In genomic region chr5:107874810-107875209, GRCh38 we compare ENCODE assay signal across 20 cellular contexts.
DNase-seq lines count a peak whose midpoint lies in the region; ATAC-seq and TF ChIP-seq lines count a peak whose summit lies in the region.
"Had no signal": no experiment of that assay in that cellular context is flagged by ENCODE, and none has a peak within 500 bp of the region (broad histone marks: within the 10 kb centered on the region; RNA-seq: fewer than 3 reads in every experiment).

No MANE protein-coding gene starts in this region.

- DNase-seq in A172 (ENCODE audit: low spot score), result peak; percentile 38
- DNase-seq in EL, result peak; percentile 32
- DNase-seq in NCI-H69 (lab: John Stamatoyannopoulos, UW), result peak; percentile 47
- DNase-seq in fibroblast of mammary gland (ENCODE audit: low read depth), result peak; percentile 45
- no peak for DNase-seq in activated CD4-positive, alpha-beta memory T cell treated with anti-CD3 and anti-CD28 coated beads, Interleukin-2, amount 10 ng/mL, durations not matched to agents 7 days and 5 days
- DNase-seq in CD8-positive, alpha-beta T cell, result no peak
- DNase-seq in T-helper 2 cell, result no peak
- DNase-seq: AML-193; dorsolateral prefrontal cortex; Kasumi-1; left colon; NCI-H510A treated with DMSO at 0.1 percent for 48 hours; stimulated activated CD4-positive, alpha-beta T cell treated with anti-CD3 and anti-CD28 coated beads, Interleukin-4, amount 100 ng/mL, for 1 hour; T-helper 9 cell; thyroid gland had no signal

- H3K36me3 Mint-ChIP-seq in activated CD4-positive, alpha-beta memory T cell treated with anti-CD3 and anti-CD28 coated beads, Interleukin-2, amount 10 ng/mL, durations not matched to agents 7 days and 5 days (ENCODE audit: low read depth), result no peaks in the 10 kb centered on the region
- H3K36me3 Mint-ChIP-seq in CD8-positive, alpha-beta T cell, result peaks cover 24% of the 10 kb centered on the region

- intact Hi-C loops in CD8-positive, alpha-beta T cell (cut with DNase I, micrococcal nuclease), result no loop called here

- no peaks in the 10 kb centered on the region for H3K27me3 ChIP-seq in CD8-positive, alpha-beta T cell (ENCODE audit: insufficient read depth, low read length)
- H3K27me3 ChIP-seq: dorsolateral prefrontal cortex, esophagus muscularis mucosa, hepatocyte, SJSA1, thyroid gland had no signal

- no peak overlapping the region for H3K27ac Mint-ChIP-seq in activated CD4-positive, alpha-beta memory T cell treated with anti-CD3 and anti-CD28 coated beads, Interleukin-2, amount 10 ng/mL, durations not matched to agents 7 days and 5 days
- no peak overlapping the region for H3K27ac Mint-ChIP-seq in CD8-positive, alpha-beta T cell
- H3K27ac Mint-ChIP-seq: activated naive CD4-positive, alpha-beta T cell treated with anti-CD3 and anti-CD28 coated beads, Interleukin-2, amount 50 U/mL, for 24 hours had no signal

- H3K27me3 Mint-ChIP-seq in activated CD4-positive, alpha-beta memory T cell treated with anti-CD3 and anti-CD28 coated beads, Interleukin-2, amount 10 ng/mL, durations not matched to agents 7 days and 5 days, result no peaks in the 10 kb centered on the region
- H3K27me3 Mint-ChIP-seq in CD8-positive, alpha-beta T cell (ENCODE audit: low read depth), result no peaks in the 10 kb centered on the region
- H3K27me3 Mint-ChIP-seq: activated naive CD4-positive, alpha-beta T cell treated with anti-CD3 and anti-CD28 coated beads, Interleukin-2, amount 50 U/mL, for 24 hours had no signal

- no peaks in the 10 kb centered on the region for H3K9me3 ChIP-seq in CD8-positive, alpha-beta T cell (ENCODE audit: low read length)
- H3K9me3 ChIP-seq: esophagus muscularis mucosa, SJSA1, thyroid gland had no signal

- no peaks in the 10 kb centered on the region for H3K9me3 Mint-ChIP-seq in activated CD4-positive, alpha-beta memory T cell treated with anti-CD3 and anti-CD28 coated beads, Interleukin-2, amount 10 ng/mL, durations not matched to agents 7 days and 5 days
- H3K9me3 Mint-ChIP-seq in CD8-positive, alpha-beta T cell, result no peaks in the 10 kb centered on the region
- H3K9me3 Mint-ChIP-seq: activated naive CD4-positive, alpha-beta T cell treated with anti-CD3 and anti-CD28 coated beads, Interleukin-2, amount 50 U/mL, for 24 hours had no signal

- no peaks in the 10 kb centered on the region for H3K4me1 ChIP-seq in CD8-positive, alpha-beta T cell (ENCODE audit: insufficient read depth, low read length)
- H3K4me1 ChIP-seq: esophagus muscularis mucosa had no signal

- TF ChIP-seq CTCF in fibroblast of mammary gland (conservative IDR thresholded peaks at IDR 0.05; ENCODE audit: control insufficient read depth, insufficient read depth, low read depth, low read length), result no peak
- no peak for TF ChIP-seq CTCF in CD8-positive, alpha-beta T cell (IDR thresholded peaks at IDR 0.05)

- CTCF ChIA-PET in activated CD4-positive, alpha-beta memory T cell treated with anti-CD3 and anti-CD28 coated beads, Interleukin-2, amount 10 ng/mL, durations not matched to agents 7 days and 5 days (lab: Charles Lee), result no interaction called here
- CTCF ChIA-PET in CD8-positive, alpha-beta T cell (lab: Charles Lee), result no interaction called here

- no peak for ATAC-seq in HG02884 (IDR thresholded peaks at IDR 0.05; ENCODE audit: unreplicated experiment)
- ATAC-seq in CD8-positive, alpha-beta T cell, result no peak
- ATAC-seq: left colon had no signal

- H3K4me3 ChIP-seq in fibroblast of mammary gland (ENCODE audit: control insufficient read depth, low read depth, low read length), result no peak overlapping the region
- H3K4me3 ChIP-seq in CD8-positive, alpha-beta T cell (ENCODE audit: low read depth, low read length), result no peak overlapping the region
- H3K4me3 ChIP-seq: dorsolateral prefrontal cortex, esophagus muscularis mucosa, hepatocyte, SJSA1, thyroid gland had no signal

- no peak overlapping the region for H3K4me3 Mint-ChIP-seq in activated CD4-positive, alpha-beta memory T cell treated with anti-CD3 and anti-CD28 coated beads, Interleukin-2, amount 10 ng/mL, durations not matched to agents 7 days and 5 days
- no peak overlapping the region for H3K4me3 Mint-ChIP-seq in CD8-positive, alpha-beta T cell
- H3K4me3 Mint-ChIP-seq: activated naive CD4-positive, alpha-beta T cell treated with anti-CD3 and anti-CD28 coated beads, Interleukin-2, amount 50 U/mL, for 24 hours had no signal

- H3K27ac ChIP-seq in CD8-positive, alpha-beta T cell (ENCODE audit: low read depth, low read length), result no peak overlapping the region
- H3K27ac ChIP-seq: esophagus muscularis mucosa, hepatocyte, thyroid gland had no signal

- no peaks in the 10 kb centered on the region for H3K36me3 ChIP-seq in CD8-positive, alpha-beta T cell (ENCODE audit: insufficient read depth, low read length)
- H3K36me3 ChIP-seq: SJSA1, thyroid gland had no signal

- POLR2A ChIA-PET in activated CD4-positive, alpha-beta memory T cell treated with anti-CD3 and anti-CD28 coated beads, Interleukin-2, amount 10 ng/mL, durations not matched to agents 7 days and 5 days (lab: Charles Lee), result no interaction called here
- POLR2A ChIA-PET in CD8-positive, alpha-beta T cell (lab: Charles Lee), result no interaction called here

- no peaks in the 10 kb centered on the region for H3K4me1 Mint-ChIP-seq in activated CD4-positive, alpha-beta memory T cell treated with anti-CD3 and anti-CD28 coated beads, Interleukin-2, amount 10 ng/mL, durations not matched to agents 7 days and 5 days
- no peaks in the 10 kb centered on the region for H3K4me1 Mint-ChIP-seq in CD8-positive, alpha-beta T cell (ENCODE audit: low read depth)

Comparison
In these comparisons a context has a peak if more than half of its experiments do, and no peak if none do; other contexts are left out.
1. DNase-seq: peak in A172 (single experiment), EL (single experiment), NCI-H69 (single experiment) and fibroblast of mammary gland (single experiment); none in activated CD4-positive, alpha-beta memory T cell treated with anti-CD3 and anti-CD28 coated beads, Interleukin-2, amount 10 ng/mL, durations not matched to agents 7 days and 5 days (single experiment), CD8-positive, alpha-beta T cell (0 of 7) and T-helper 2 cell (0 of 5).